9 cellular contexts compared by ENCODE assay signal in the genomic region with DNA sequence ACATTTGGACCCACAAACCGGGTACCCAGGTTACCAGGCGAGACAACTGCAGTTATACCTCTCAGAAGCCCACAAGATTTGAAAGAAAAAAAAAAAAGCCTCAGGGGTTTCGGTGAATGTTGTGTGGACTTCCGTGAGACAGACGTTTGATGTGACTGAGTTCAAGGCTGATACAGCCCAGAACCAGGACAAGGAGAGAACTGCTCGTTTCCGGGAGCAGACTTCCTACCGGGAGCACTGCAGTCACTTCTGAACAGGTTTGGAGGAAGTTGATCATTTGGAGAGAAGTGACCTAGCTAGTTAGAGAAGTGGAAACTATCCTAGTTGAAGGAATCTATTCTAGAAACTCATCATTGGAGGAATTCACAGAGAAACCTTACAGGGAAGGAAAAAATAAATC. TPM values are rescaled to one million over a fixed set of nuclear protein-coding genes. Genes with fewer than 3 reads are reported as not detected.
DNase-seq lines count a peak whose midpoint lies in the region; ATAC-seq and TF ChIP-seq lines count a peak whose summit lies in the region.
"Had no signal": no experiment of that assay in that cellular context is flagged by ENCODE, and none has a peak within 500 bp of the region (broad histone marks: within the 10 kb centered on the region; RNA-seq: fewer than 3 reads in every experiment).

No MANE protein-coding gene starts in this region.

- ATAC-seq in GM19395 (IDR thresholded peaks at IDR 0.05; ENCODE audit: unreplicated experiment): no peak
- ATAC-seq in HG02840 (IDR thresholded peaks at IDR 0.05; ENCODE audit: low FRiP score, unreplicated experiment): no peak

- intact Hi-C loops in A673 (cut with micrococcal nuclease; ENCODE audit: unreplicated experiment): no loop called here

- H3K9me3 ChIP-seq in A673 (ENCODE audit: low read depth, low read length, poor library complexity, severe bottlenecking) (no peaks in the 10 kb centered on the region), HUES64 (ENCODE audit: insufficient read depth, low read depth, low read length) (no peaks in the 10 kb centered on the region), mucosa of rectum (ENCODE audit: control insufficient read depth in 2 of 2, low read length in 2 of 2) (no peaks in the 10 kb centered on the region)

- POLR2A ChIA-PET in A673 (lab: Charles Lee; ENCODE audit: low non-redundant PET): no interaction called here

- peaks cover 19% of the 10 kb centered on the region for H3K4me1 ChIP-seq in A673 (ENCODE audit: insufficient read depth, low read length, poor library complexity, severe bottlenecking)
- peaks cover 5% of the 10 kb centered on the region; the same call in 1 of the 2 replicates for H3K4me1 ChIP-seq in HUES64 (ENCODE audit: insufficient read depth, low read length)
- H3K4me1 ChIP-seq in mucosa of rectum (ENCODE audit: control insufficient read depth in 2 of 2, insufficient read depth in 2 of 2, low read length in 2 of 2): peaks cover 25 to 30% of the 10 kb centered on the region in 2 donors

- H3K27me3 ChIP-seq in A673 (replicated peaks; ENCODE audit: insufficient read depth, low read depth, low read length, poor library complexity): no peaks in the 10 kb centered on the region
- peaks cover 8% of the 10 kb centered on the region for H3K27me3 ChIP-seq in HUES64 (ENCODE audit: insufficient read depth, low read length)
- H3K27me3 ChIP-seq in mucosa of rectum (ENCODE audit: control insufficient read depth in 2 of 2, insufficient read depth in 2 of 2, low read length in 2 of 2): no peaks in the 10 kb centered on the region

- DNase-seq in A673 (ENCODE audit: low spot score): no peak
- DNase-seq in astrocyte of the cerebellum (ENCODE audit: low read depth): no peak
- no peak for DNase-seq in KG1 (lab: John Stamatoyannopoulos, UW)
- DNase-seq in NCI-H524 (lab: John Stamatoyannopoulos, UW): no peak
- DNase-seq: activated CD4-positive, alpha-beta T cell treated with anti-CD3 and anti-CD28 coated beads for 1 hour had no signal

- CTCF ChIA-PET in A673 (lab: Charles Lee): no interaction called here

- no TSS peak for BruUV-seq in A673 (replicated peaks; lab: Mats Ljungman, UMichigan)

- H3K27ac ChIP-seq in A673 (ENCODE audit: low read depth, low read length, poor library complexity, severe bottlenecking) (no peak overlapping the region), HUES64 (ENCODE audit: low read depth, low read length) (no peak overlapping the region), mucosa of rectum (ENCODE audit: low read depth in 2 of 2, low read length in 2 of 2) (peak overlapping the region; percentile 88 to 95)

- no peak for TF ChIP-seq CTCF in A673 (conservative IDR thresholded peaks at IDR 0.05; ENCODE audit: low read depth, low read length)
- TF ChIP-seq CTCF in astrocyte of the cerebellum (IDR thresholded peaks at IDR 0.05; ENCODE audit: low read depth, low read length, missing control alignments): no peak

- in situ Hi-C loops in astrocyte of the cerebellum (cut with HindIII; ENCODE audit: low sequenced_read_pairs): no loop called here

- peak overlapping the region; percentile 42 for H3K4me3 ChIP-seq in A673 (ENCODE audit: low read depth, low read length, poor library complexity, severe bottlenecking)
- peak overlapping the region; percentile 61; the same call in 1 of the 2 replicates for H3K4me3 ChIP-seq in HUES64 (ENCODE audit: low read length)
- peak overlapping the region; percentile 52 for H3K4me3 ChIP-seq in astrocyte of the cerebellum (ENCODE audit: low read depth, low read length)
- H3K4me3 ChIP-seq in mucosa of rectum (ENCODE audit: low read length in 2 of 2): peak overlapping the region; percentile 75 to 93

- WGBS in HUES64: 87% methylated on average over 8 of the region's 8 CpGs

- H3K9ac ChIP-seq in HUES64 (ENCODE audit: low read depth, low read length) (no peak overlapping the region), mucosa of rectum (ENCODE audit: low read depth in 1 of 2, low read length in 2 of 2) (peak overlapping the region; percentile 85 to 93)

- H3K36me3 ChIP-seq in A673 (ENCODE audit: insufficient read depth, low read length, poor library complexity, severe bottlenecking) (peaks cover under 1% of the 10 kb centered on the region), HUES64 (ENCODE audit: insufficient read depth, low read length) (no peaks in the 10 kb centered on the region), mucosa of rectum (ENCODE audit: control insufficient read depth in 2 of 2, insufficient read depth in 2 of 2, low read length in 2 of 2) (no peaks in the 10 kb centered on the region)

RNA-seq across cellular contexts. Expression of a gene that starts 0.8 kb away (rescaled TPM):
- total RNA-seq in A673 (2021): 47.9 and 49.8 TPM in 2 replicates
- polyA plus RNA-seq in HUES64 (2013, experiment 1 of 2): 32.8 TPM
- polyA plus RNA-seq in HUES64 (2013, experiment 2 of 2): 36.9 TPM

RNA-seq across cellular contexts. Expression of a gene that starts 3.3 kb away (rescaled TPM):
- total RNA-seq in A673 (2021): 8.2 and 9.5 TPM in 2 replicates
- 3.2 TPM for polyA plus RNA-seq in HUES64 (2013, experiment 1 of 2)
- polyA plus RNA-seq in HUES64 (2013, experiment 2 of 2): 3.6 TPM

RNA-seq across cellular contexts. Expression of a gene that starts 13.0 kb away (rescaled TPM):
- total RNA-seq in A673 (2021): 5.5 and 7.1 TPM in 2 replicates
- 2.7 TPM for polyA plus RNA-seq in HUES64 (2013, experiment 1 of 2)
- 4.2 TPM for polyA plus RNA-seq in HUES64 (2013, experiment 2 of 2)

RNA-seq across cellular contexts. Expression of a gene that starts 26.0 kb away (rescaled TPM):
- not detected in 2 replicates for total RNA-seq in A673 (2021)
- polyA plus RNA-seq in HUES64 (2013, experiment 1 of 2): not detected
- not detected for polyA plus RNA-seq in HUES64 (2013, experiment 2 of 2)

RNA-seq across cellular contexts. Expression of a gene that starts 51.3 kb away (rescaled TPM):
- 25.5 and 31.1 TPM in 2 replicates for total RNA-seq in A673 (2021)
- 38.6 TPM for polyA plus RNA-seq in HUES64 (2013, experiment 1 of 2)
- 48.1 TPM for polyA plus RNA-seq in HUES64 (2013, experiment 2 of 2)

Comparison
In these comparisons a context has a peak if more than half of its experiments do, and no peak if none do; other contexts are left out.
1. H3K27ac ChIP-seq: peak in mucosa of rectum (2 of 2); none in A673 (single experiment) and HUES64 (single experiment).
2. Peak in every context shown above with its lines, with median percentiles within 50 percentile points of each other: H3K4me3 ChIP-seq.